ENCODE assay signal across 11 cellular contexts in the genomic region with DNA sequence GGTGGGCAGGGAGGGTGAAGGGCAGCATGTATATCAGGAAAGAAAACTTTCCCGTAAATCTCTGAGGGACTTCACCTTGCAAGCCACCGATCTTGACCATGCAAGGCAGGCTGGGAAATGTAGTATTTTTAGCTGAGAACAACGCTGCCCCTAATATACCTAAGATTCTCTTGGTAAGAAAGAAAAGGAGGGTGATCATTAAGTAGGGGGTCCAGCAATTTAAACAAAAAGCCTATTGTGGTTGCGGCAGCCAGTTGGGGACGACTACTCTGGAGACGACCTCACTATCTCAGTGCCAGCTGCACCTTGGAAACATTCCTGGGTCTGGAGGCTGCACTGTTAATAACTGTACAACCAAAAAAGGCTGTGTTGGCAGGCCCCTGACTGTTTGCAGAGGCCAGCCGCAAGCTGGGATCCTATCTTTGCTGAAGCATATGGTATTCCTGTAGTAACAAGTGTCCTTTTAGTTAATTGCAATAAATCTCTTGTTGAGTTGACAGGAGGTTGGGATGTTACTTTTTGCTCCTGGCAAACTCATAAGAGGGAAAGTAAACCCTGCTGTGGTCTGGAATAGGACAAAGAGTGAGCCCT. TPM values are rescaled to one million over a fixed set of nuclear protein-coding genes. Genes with fewer than 3 reads are reported as not detected.
DNase-seq lines count a peak whose midpoint lies in the region; ATAC-seq and TF ChIP-seq lines count a peak whose summit lies in the region.
"Had no signal": no experiment of that assay in that cellular context is flagged by ENCODE, and none has a peak within 500 bp of the region (broad histone marks: within the 10 kb centered on the region; RNA-seq: fewer than 3 reads in every experiment).

No MANE protein-coding gene starts in this region.

- peaks cover 6% of the 10 kb centered on the region; the same call in 1 of the 2 replicates for H3F3A ChIP-seq in GM23248 (ENCODE audit: insufficient read depth)

- H3K9me3 ChIP-seq in GM23248 (ENCODE audit: low read depth): no peaks in the 10 kb centered on the region
- no peaks in the 10 kb centered on the region for H3K9me3 ChIP-seq in esophagus squamous epithelium
- no peaks in the 10 kb centered on the region for H3K9me3 ChIP-seq in prostate gland
- H3K9me3 ChIP-seq: upper lobe of right lung had no signal

- no peak overlapping the region for H3K27ac Mint-ChIP-seq in activated naive CD4-positive, alpha-beta T cell treated with anti-CD3 and anti-CD28 coated beads, Interleukin-2, amount 10 ng/mL, durations not matched to agents 7 days and 5 days
- H3K27ac Mint-ChIP-seq: activated naive CD8-positive, alpha-beta T cell treated with anti-CD3 and anti-CD28 coated beads, Interleukin-2, amount 10 ng/mL, durations not matched to agents 7 days and 5 days had no signal

- intact Hi-C loops in esophagus squamous epithelium (cut with DNase I) (loop anchor here (10.0 kb wide), 1 partner anchor 423 kb away; no protein-coding TSS in a partner anchor), prostate gland (cut with DNase I) (no loop called here)

- H3K9ac ChIP-seq in GM23248: peak overlapping the region; percentile 1; the same call in 1 of the 2 replicates

- H2AFZ ChIP-seq in GM23248: peak overlapping the region; percentile 41

- H3K9me2 ChIP-seq in GM23248 (ENCODE audit: insufficient read depth): no peaks in the 10 kb centered on the region

- H3K4me3 Mint-ChIP-seq in activated naive CD4-positive, alpha-beta T cell treated with anti-CD3 and anti-CD28 coated beads, Interleukin-2, amount 10 ng/mL, durations not matched to agents 7 days and 5 days: no peak overlapping the region
- H3K4me3 Mint-ChIP-seq: activated naive CD8-positive, alpha-beta T cell treated with anti-CD3 and anti-CD28 coated beads, Interleukin-2, amount 10 ng/mL, durations not matched to agents 7 days and 5 days had no signal

- H3K27me3 Mint-ChIP-seq in activated naive CD4-positive, alpha-beta T cell treated with anti-CD3 and anti-CD28 coated beads, Interleukin-2, amount 10 ng/mL, durations not matched to agents 7 days and 5 days: no peaks in the 10 kb centered on the region
- H3K27me3 Mint-ChIP-seq: activated naive CD8-positive, alpha-beta T cell treated with anti-CD3 and anti-CD28 coated beads, Interleukin-2, amount 10 ng/mL, durations not matched to agents 7 days and 5 days had no signal

- peaks cover 1% of the 10 kb centered on the region for H3K36me3 Mint-ChIP-seq in activated naive CD4-positive, alpha-beta T cell treated with anti-CD3 and anti-CD28 coated beads, Interleukin-2, amount 10 ng/mL, durations not matched to agents 7 days and 5 days
- H3K36me3 Mint-ChIP-seq: activated naive CD8-positive, alpha-beta T cell treated with anti-CD3 and anti-CD28 coated beads, Interleukin-2, amount 10 ng/mL, durations not matched to agents 7 days and 5 days had no signal

- H3K36me3 ChIP-seq in GM23248 (ENCODE audit: low read depth): no peaks in the 10 kb centered on the region
- no peaks in the 10 kb centered on the region for H3K36me3 ChIP-seq in esophagus squamous epithelium
- H3K36me3 ChIP-seq in prostate gland: no peaks in the 10 kb centered on the region
- H3K36me3 ChIP-seq: upper lobe of right lung had no signal

- in situ Hi-C loops in GM23248 (cut with MboI): loop anchor here (10.0 kb wide), 1 partner anchor 193 kb away; no protein-coding TSS in a partner anchor

- peak overlapping the region; percentile 31; the same call in 1 of the 2 replicates for H3K4me3 ChIP-seq in GM23248
- peak overlapping the region in 3 of 4 donors; percentile 4 to 39 (median 6) for H3K4me3 ChIP-seq in esophagus squamous epithelium
- peak overlapping the region; percentile 3 to 5 for H3K4me3 ChIP-seq in prostate gland
- H3K4me3 ChIP-seq: skin epidermis, upper lobe of right lung had no signal

- peak; percentile 48 for DNase-seq in GM23248
- DNase-seq in NCI-H69 (lab: John Stamatoyannopoulos, UW): peak; percentile 84
- DNase-seq in esophagus squamous epithelium (lab: John Stamatoyannopoulos, UW): no peak
- peak; percentile 56 for DNase-seq in prostate gland (ENCODE audit: low spot score)
- no peak for DNase-seq in medulla oblongata (ENCODE audit: extremely low spot score)
- no peak for DNase-seq in activated naive CD4-positive, alpha-beta T cell treated with anti-CD3 and anti-CD28 coated beads, Interleukin-2, amount 10 ng/mL, durations not matched to agents 7 days and 5 days
- no peak for DNase-seq in AG08395 (ENCODE audit: low spot score)
- DNase-seq: activated naive CD8-positive, alpha-beta T cell treated with anti-CD3 and anti-CD28 coated beads, Interleukin-2, amount 10 ng/mL, durations not matched to agents 7 days and 5 days; upper lobe of right lung had no signal

- H3K4me1 Mint-ChIP-seq in activated naive CD4-positive, alpha-beta T cell treated with anti-CD3 and anti-CD28 coated beads, Interleukin-2, amount 10 ng/mL, durations not matched to agents 7 days and 5 days: peaks cover 20% of the 10 kb centered on the region

- no peak for TF ChIP-seq POLR2A in esophagus squamous epithelium (IDR thresholded peaks at IDR 0.05)
- no peak for TF ChIP-seq POLR2A in prostate gland (IDR thresholded peaks at IDR 0.05)

- H3K4me2 ChIP-seq in GM23248 (ENCODE audit: unreplicated experiment): peak overlapping the region; percentile 45

- H4K20me1 ChIP-seq in GM23248 (ENCODE audit: insufficient read depth): no peaks in the 10 kb centered on the region

- H3K79me2 ChIP-seq in GM23248 (ENCODE audit: insufficient read depth): peaks cover 8% of the 10 kb centered on the region; the same call in 1 of the 2 replicates

- WGBS in GM23248 (ENCODE audit: low coverage in 1 of 2, low lambda C conversion rate in 2 of 2, missing lambda C conversion rate in 2 of 2), 2 experiments: 11 to 14% methylated on average over 7 of the region's 7 CpGs
- 19 to 25% methylated on average over 7 of the region's 7 CpGs for WGBS in esophagus squamous epithelium, 2 donors
- WGBS in prostate gland: 12% methylated on average over 7 of the region's 7 CpGs

- H3K27ac ChIP-seq in GM23248 (no peak overlapping the region), esophagus squamous epithelium (peak overlapping the region in 3 of 4 donors; percentile 30 to 70 (median 53)), prostate gland (peak overlapping the region; percentile 11 to 33)
- H3K27ac ChIP-seq: upper lobe of right lung had no signal

- H3K4me1 ChIP-seq in GM23248 (ENCODE audit: insufficient read depth) (peaks cover 31% of the 10 kb centered on the region), esophagus squamous epithelium (peaks cover 15 to 58% (median 27%) of the 10 kb centered on the region in 3 donors), prostate gland (replicated peaks) (peaks cover 3% of the 10 kb centered on the region)

- no peak for ATAC-seq in HG02678 (IDR thresholded peaks at IDR 0.05; ENCODE audit: unreplicated experiment)
- ATAC-seq: upper lobe of right lung had no signal

- CTCF ChIA-PET in activated naive CD4-positive, alpha-beta T cell treated with anti-CD3 and anti-CD28 coated beads, Interleukin-2, amount 10 ng/mL, durations not matched to agents 7 days and 5 days (lab: Charles Lee): interaction anchor here (0.8 to 1.1 kb wide), 2 partner anchors 99 to 184 kb away, joined by 3 to 4 read pairs; a partner anchor contains a TSS

- no peaks in the 10 kb centered on the region for H3K27me3 ChIP-seq in GM23248 (replicated peaks; ENCODE audit: insufficient read depth)
- no peaks in the 10 kb centered on the region for H3K27me3 ChIP-seq in esophagus squamous epithelium
- H3K27me3 ChIP-seq in prostate gland (replicated peaks; ENCODE audit: insufficient read depth): no peaks in the 10 kb centered on the region
- H3K27me3 ChIP-seq: upper lobe of right lung had no signal

- H3K9me3 Mint-ChIP-seq in activated naive CD4-positive, alpha-beta T cell treated with anti-CD3 and anti-CD28 coated beads, Interleukin-2, amount 10 ng/mL, durations not matched to agents 7 days and 5 days: no peaks in the 10 kb centered on the region
- H3K9me3 Mint-ChIP-seq: activated naive CD8-positive, alpha-beta T cell treated with anti-CD3 and anti-CD28 coated beads, Interleukin-2, amount 10 ng/mL, durations not matched to agents 7 days and 5 days had no signal

- TF ChIP-seq CTCF in esophagus squamous epithelium (IDR thresholded peaks at IDR 0.05): no peak
- TF ChIP-seq CTCF in prostate gland (IDR thresholded peaks at IDR 0.05): no peak

RNA-seq across cellular contexts. Expression of a gene that starts 6.4 kb away (rescaled TPM):
- 5.2 and 5.4 TPM in 2 replicates for total RNA-seq in GM23248 (2014; rRNA removed; shearing (Covaris generic))
- 3.4 and 3.8 TPM in 2 replicates for polyA plus RNA-seq in GM23248 (2016; fragmentation: Nextera tagmentation; extraction: Ambion mirVana)
- total RNA-seq in esophagus squamous epithelium (10 to 100 TPM in 1 of 4 donors, 1 to 10 TPM in 3; 2.5 to 14.1 (median 6.8) TPM), prostate gland (10 to 100 TPM; 10.7 to 16.1 TPM)

RNA-seq across cellular contexts. Expression of a gene that starts 21.3 kb away (rescaled TPM):
- total RNA-seq in GM23248 (2014; rRNA removed; shearing (Covaris generic)): 124 and 132 TPM in 2 replicates
- polyA plus RNA-seq in GM23248 (2016; fragmentation: Nextera tagmentation; extraction: Ambion mirVana): 119 and 123 TPM in 2 replicates
- total RNA-seq in esophagus squamous epithelium: 10 to 100 TPM; 40.6 to 67.9 (median 55.3) TPM
- total RNA-seq in prostate gland: 10 to 100 TPM; 44.6 to 74.8 TPM

Comparison
In these comparisons a context has a peak if more than half of its experiments do, and no peak if none do; other contexts are left out.
1. DNase-seq: peak in GM23248 (single experiment), NCI-H69 (single experiment) and prostate gland (single experiment); none in esophagus squamous epithelium (single experiment), medulla oblongata (single experiment), activated naive CD4-positive, alpha-beta T cell treated with anti-CD3 and anti-CD28 coated beads, Interleukin-2, amount 10 ng/mL, durations not matched to agents 7 days and 5 days (single experiment) and AG08395 (single experiment).
2. Peak in every context shown above with its lines, with median percentiles within 50 percentile points of each other: H3K4me3 ChIP-seq.